Comparison of ENCODE assay signal across 12 cellular contexts in the genomic region with DNA sequence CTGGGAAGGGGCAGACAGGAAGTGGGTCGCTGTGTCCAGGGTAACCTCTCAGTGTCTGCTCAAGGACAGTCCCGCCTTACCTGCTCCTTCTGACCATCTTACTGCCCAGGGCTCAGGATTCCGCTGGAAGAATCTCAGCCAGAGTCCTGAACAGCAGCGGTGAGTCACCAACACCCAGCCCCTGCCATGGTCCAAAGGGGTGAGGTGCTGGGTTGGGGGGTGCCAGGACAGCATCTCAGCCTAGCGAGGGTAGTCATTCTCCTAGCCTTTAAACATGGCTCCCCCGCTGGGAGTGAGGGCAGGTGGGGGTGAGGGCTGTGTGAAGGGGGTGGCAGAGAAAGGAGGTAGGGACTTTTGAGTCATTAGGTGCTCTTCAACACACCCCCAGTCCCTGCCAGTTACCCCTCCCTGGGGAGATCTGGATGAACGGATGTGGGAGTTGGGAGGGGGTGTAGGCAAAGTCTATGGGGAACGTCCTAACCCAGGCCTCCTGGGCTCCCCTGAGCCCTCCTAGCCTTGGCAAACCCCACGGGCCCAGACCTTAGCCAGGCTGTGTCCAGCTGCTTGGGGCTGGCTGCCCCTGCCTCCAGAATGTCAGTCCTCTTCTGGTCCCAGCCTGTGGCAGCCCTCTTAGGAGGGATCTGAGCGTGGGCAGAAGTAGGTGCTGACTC. TPM values are rescaled to one million over a fixed set of nuclear protein-coding genes. Genes with fewer than 3 reads are reported as not detected.
A peak's percentile ranks its signal among the peaks of the same experiment; 100 is the strongest.
DNase-seq lines count a peak whose midpoint lies in the region; ATAC-seq and TF ChIP-seq lines count a peak whose summit lies in the region.
"Had no signal": no experiment of that assay in that cellular context is flagged by ENCODE, and none has a peak within 500 bp of the region (broad histone marks: within the 10 kb centered on the region; RNA-seq: fewer than 3 reads in every experiment).

No MANE protein-coding gene starts in this region.

- no peak for TF ChIP-seq EP300 in transverse colon (IDR thresholded peaks at IDR 0.05; ENCODE audit: low read depth)

- no peak overlapping the region for H3K27ac Mint-ChIP-seq in endodermal cell
- H3K27ac Mint-ChIP-seq in naive B cell = peak overlapping the region; percentile 67 to 99 (median 96)

- DNase-seq in activated T-cell treated with anti-CD3 and anti-CD28 coated beads, Interleukin-2, amount 50 U/mL, for 4 hours = no peak
- no peak for DNase-seq in activated T-cell treated with anti-CD3 and anti-CD28 coated beads, Interleukin-2, amount 50 U/mL, for 1 hour
- DNase-seq in endodermal cell (peak; percentile 64), naive B cell (peak; percentile 42), transverse colon (no peak), NCI-H446 (lab: John Stamatoyannopoulos, UW) (no peak)
- no peak for DNase-seq in stimulated activated naive CD8-positive, alpha-beta T cell treated with anti-CD3 and anti-CD28 coated beads, Interleukin-15, Interleukin-2, amounts not matched to agents 100 U/mL and 50 U/mL, for 24 hours
- DNase-seq: activated CD4-positive, alpha-beta T cell treated with anti-CD3 and anti-CD28 coated beads for 1 hour; NCI-H1930; PC-3 had no signal

- peaks cover 8% of the 10 kb centered on the region for H3K4me1 ChIP-seq in endodermal cell (ENCODE audit: control insufficient read depth, insufficient read depth, low read length)
- peaks cover 0 to 33% (median 19%) of the 10 kb centered on the region in 4 donors for H3K4me1 ChIP-seq in transverse colon

- no peak for ATAC-seq in activated T-cell treated with anti-CD3 and anti-CD28 coated beads, Interleukin-2, amount 50 U/mL, for 4 hours
- no peak for ATAC-seq in naive B cell (ENCODE audit: low read depth in 2 of 2)
- ATAC-seq in GM19397 (IDR thresholded peaks at IDR 0.05; ENCODE audit: unreplicated experiment) = no peak
- no peak for ATAC-seq in stimulated activated naive CD8-positive, alpha-beta T cell treated with anti-CD3 and anti-CD28 coated beads, Interleukin-15, Interleukin-2, amounts not matched to agents 100 U/mL and 50 U/mL, for 24 hours
- ATAC-seq: PC-3 had no signal

- H3K4me3 ChIP-seq in endodermal cell (ENCODE audit: low read length) = no peak overlapping the region
- H3K4me3 ChIP-seq in transverse colon = peak overlapping the region in 1 of 4 donors; percentile 1

- H3K36me3 ChIP-seq in endodermal cell (ENCODE audit: control insufficient read depth, insufficient read depth, low read length) (no peaks in the 10 kb centered on the region), transverse colon (no peaks in the 10 kb centered on the region)

- H3K27ac ChIP-seq in endodermal cell (ENCODE audit: low read depth, low read length) (no peak overlapping the region), transverse colon (peak overlapping the region; percentile 78 to 91 (median 82))

- H3K9ac ChIP-seq in endodermal cell (ENCODE audit: extremely low read depth, low read length, poor library complexity, severe bottlenecking) = no peak overlapping the region

- intact Hi-C loops in transverse colon (cut with DNase I; ENCODE audit: low total_unique reads) = no loop called here

- WGBS in endodermal cell (ENCODE audit: insufficient coverage in 1 of 2, insufficient read length in 1 of 2), 2 experiments = 86 to 90% methylated on average over 3 to 10 of the region's 10 CpGs
- WGBS in transverse colon (ENCODE audit: low coverage in 1 of 2), 2 donors = 81% methylated on average over 10 of the region's 10 CpGs; no CpG with 5 or more reads in 1 of the 2 donors

- H3K36me3 Mint-ChIP-seq in activated T-cell treated with anti-CD3 and anti-CD28 coated beads, Interleukin-2, amount 50 U/mL, for 4 hours (ENCODE audit: insufficient read depth) = peaks cover 13% of the 10 kb centered on the region
- no peaks in the 10 kb centered on the region for H3K36me3 Mint-ChIP-seq in endodermal cell (ENCODE audit: low read depth)
- H3K36me3 Mint-ChIP-seq in naive B cell = peaks cover 0 to 7% of the 10 kb centered on the region in 2 donors
- H3K36me3 Mint-ChIP-seq: activated naive CD8-positive, alpha-beta T cell had no signal

- in situ Hi-C loops in transverse colon (cut with MboI; ENCODE audit: low pct_ligation_motif_present in 1 of 4, low pct_unique_long_range_greater_than_20kb in 1 of 4, low sequenced_read_pairs in 3 of 4) = no loop called here

- peak overlapping the region; percentile 86 for H3K4me3 Mint-ChIP-seq in activated T-cell treated with anti-CD3 and anti-CD28 coated beads, Interleukin-2, amount 50 U/mL, for 4 hours
- H3K4me3 Mint-ChIP-seq in endodermal cell = no peak overlapping the region
- H3K4me3 Mint-ChIP-seq in naive B cell = peak overlapping the region in 6 of 8 donors; percentile 35 to 97 (median 95)

- no peak for TF ChIP-seq CTCF in endodermal cell (conservative IDR thresholded peaks at IDR 0.05)
- TF ChIP-seq CTCF in transverse colon (IDR thresholded peaks at IDR 0.05) = no peak

- H3K4me1 Mint-ChIP-seq in activated T-cell treated with anti-CD3 and anti-CD28 coated beads, Interleukin-2, amount 50 U/mL, for 4 hours (ENCODE audit: low read depth) = peaks cover 23% of the 10 kb centered on the region
- peaks cover 16% of the 10 kb centered on the region for H3K4me1 Mint-ChIP-seq in endodermal cell
- H3K4me1 Mint-ChIP-seq in naive B cell = peaks cover 31 to 42% (median 38%) of the 10 kb centered on the region in 3 donors

- H3K27me3 ChIP-seq in endodermal cell (ENCODE audit: control insufficient read depth, insufficient read depth, low read length, poor library complexity, severe bottlenecking) (peaks cover 60% of the 10 kb centered on the region), transverse colon (peaks cover 34% of the 10 kb centered on the region)

- H3K9me3 Mint-ChIP-seq in activated T-cell treated with anti-CD3 and anti-CD28 coated beads, Interleukin-2, amount 50 U/mL, for 4 hours = no peaks in the 10 kb centered on the region
- no peaks in the 10 kb centered on the region for H3K9me3 Mint-ChIP-seq in endodermal cell
- H3K9me3 Mint-ChIP-seq in naive B cell = no peaks in the 10 kb centered on the region

- no peak for TF ChIP-seq POLR2A in transverse colon (IDR thresholded peaks at IDR 0.05)

- peaks cover 3% of the 10 kb centered on the region for H3K27me3 Mint-ChIP-seq in activated T-cell treated with anti-CD3 and anti-CD28 coated beads, Interleukin-2, amount 50 U/mL, for 4 hours (ENCODE audit: low read depth)
- peaks cover 62% of the 10 kb centered on the region for H3K27me3 Mint-ChIP-seq in endodermal cell (ENCODE audit: insufficient read depth)
- H3K27me3 Mint-ChIP-seq in naive B cell = no peaks in the 10 kb centered on the region
- H3K27me3 Mint-ChIP-seq: activated naive CD8-positive, alpha-beta T cell had no signal

- peaks cover 7% of the 10 kb centered on the region for H3K9me3 ChIP-seq in endodermal cell (ENCODE audit: control insufficient read depth, low read length)
- H3K9me3 ChIP-seq in transverse colon = no peaks in the 10 kb centered on the region

RNA-seq across cellular contexts. Expression of a gene that starts 2.5 kb away (rescaled TPM):
- total RNA-seq in activated T-cell treated with anti-CD3 and anti-CD28 coated beads, Interleukin-2, amount 50 U/mL, for 4 hours = 10 to 100 TPM; 13.5 to 16.5 (median 15.3) TPM
- total RNA-seq in endodermal cell (1 to 10 TPM; 4.4 to 9.1 TPM), transverse colon (10 to 100 TPM in 2 of 4 donors, 1 to 10 TPM in 2; 5.9 to 20.6 (median 9.7) TPM)
- 16.3 TPM for polyA plus RNA-seq in endodermal cell (2013, experiment 1 of 2)
- polyA plus RNA-seq in endodermal cell (2013, experiment 2 of 2) = 13.2 TPM
- polyA plus RNA-seq in naive B cell (ENCODE audit: low read depth in 6 of 6) = 10 to 100 TPM in 5 of 6 donors, 1 to 10 TPM in 1; 2.9 to 28.7 (median 16.9) TPM

RNA-seq across cellular contexts. Expression of a gene that starts 42.0 kb away (rescaled TPM):
- 10 to 100 TPM; 26.0 to 34.5 (median 31.3) TPM for total RNA-seq in activated T-cell treated with anti-CD3 and anti-CD28 coated beads, Interleukin-2, amount 50 U/mL, for 4 hours
- total RNA-seq in endodermal cell (10 to 100 TPM; 17.7 to 18.4 TPM), transverse colon (100 to 1,000 TPM in 1 of 4 donors, 10 to 100 TPM in 3; 50.7 to 102 (median 76.9) TPM)
- 21.3 TPM for polyA plus RNA-seq in endodermal cell (2013, experiment 1 of 2)
- 17.6 TPM for polyA plus RNA-seq in endodermal cell (2013, experiment 2 of 2)
- polyA plus RNA-seq in naive B cell (ENCODE audit: low read depth in 6 of 6) = 10 to 100 TPM in 4 of 6 donors, 1 to 10 TPM in 2; 6.7 to 24.9 (median 12.6) TPM

RNA-seq across cellular contexts. Expression of a gene that starts 57.7 kb away (rescaled TPM):
- total RNA-seq in activated T-cell treated with anti-CD3 and anti-CD28 coated beads, Interleukin-2, amount 50 U/mL, for 4 hours = 10 to 100 TPM in 2 of 3 donors, 1 to 10 TPM in 1; 9.8 to 13.3 (median 11.6) TPM
- total RNA-seq in endodermal cell = 10 to 100 TPM; 48.6 to 59.3 TPM
- 33.5 TPM for polyA plus RNA-seq in endodermal cell (2013, experiment 1 of 2)
- polyA plus RNA-seq in endodermal cell (2013, experiment 2 of 2) = 28.8 TPM
- 1 to 10 TPM in 1 of 6 donors, under 1 TPM in 4, not detected in 1; 0.43 to 1.1 (median 0.51) TPM for polyA plus RNA-seq in naive B cell (ENCODE audit: low read depth in 6 of 6)
- total RNA-seq in transverse colon = 10 to 100 TPM; 22.5 to 96.9 (median 68.7) TPM

Comparison
In these comparisons a context has a peak if more than half of its experiments do, and no peak if none do; other contexts are left out.
1. DNase-seq: peak in endodermal cell (single experiment) and naive B cell (single experiment); none in activated T-cell treated with anti-CD3 and anti-CD28 coated beads, Interleukin-2, amount 50 U/mL, for 4 hours (single experiment), activated T-cell treated with anti-CD3 and anti-CD28 coated beads, Interleukin-2, amount 50 U/mL, for 1 hour (single experiment), transverse colon (single experiment), NCI-H446 (0 of 2) and stimulated activated naive CD8-positive, alpha-beta T cell treated with anti-CD3 and anti-CD28 coated beads, Interleukin-15, Interleukin-2, amounts not matched to agents 100 U/mL and 50 U/mL, for 24 hours (single experiment).